In genomic region chr20:37313546-37314091, GRCh38 we compare ENCODE assay signal across 15 cellular contexts. TPM values are rescaled to one million over a fixed set of nuclear protein-coding genes. Genes with fewer than 3 reads are reported as not detected.
A peak's percentile ranks its signal among the peaks of the same experiment; 100 is the strongest.
DNase-seq lines count a peak whose midpoint lies in the region; ATAC-seq and TF ChIP-seq lines count a peak whose summit lies in the region.
"Had no signal": no experiment of that assay in that cellular context is flagged by ENCODE, and none has a peak within 500 bp of the region (broad histone marks: within the 10 kb centered on the region; RNA-seq: fewer than 3 reads in every experiment).

No MANE protein-coding gene starts in this region.

- no peak overlapping the region for H3K4me3 ChIP-seq in thyroid gland (replicated peaks in 1 of 3)

- peak overlapping the region; percentile 29 for H3K27ac Mint-ChIP-seq in activated naive CD4-positive, alpha-beta T cell treated with anti-CD3 and anti-CD28 coated beads, Interleukin-2, amount 10 ng/mL, durations not matched to agents 7 days and 5 days
- H3K27ac Mint-ChIP-seq in brain, result peak overlapping the region; percentile 18 to 79 (median 65)
- peak overlapping the region; percentile 97 to 100 (median 98) for H3K27ac Mint-ChIP-seq in naive B cell

- CTCF ChIA-PET in activated naive CD4-positive, alpha-beta T cell treated with anti-CD3 and anti-CD28 coated beads, Interleukin-2, amount 10 ng/mL, durations not matched to agents 7 days and 5 days (lab: Charles Lee), result interaction anchor here (0.6 kb wide), 1 partner anchor 655 kb away, joined by 3 read pairs; no protein-coding TSS in a partner anchor

- no peak overlapping the region for H3K4me3 Mint-ChIP-seq in activated naive CD4-positive, alpha-beta T cell treated with anti-CD3 and anti-CD28 coated beads, Interleukin-2, amount 10 ng/mL, durations not matched to agents 7 days and 5 days
- H3K4me3 Mint-ChIP-seq in brain, result no peak overlapping the region
- peak overlapping the region in 3 of 8 donors; percentile 53 to 61 (median 60) for H3K4me3 Mint-ChIP-seq in naive B cell

- no peaks in the 10 kb centered on the region for H3K9me3 Mint-ChIP-seq in activated naive CD4-positive, alpha-beta T cell treated with anti-CD3 and anti-CD28 coated beads, Interleukin-2, amount 10 ng/mL, durations not matched to agents 7 days and 5 days
- H3K9me3 Mint-ChIP-seq in brain (no peaks in the 10 kb centered on the region), naive B cell (no peaks in the 10 kb centered on the region)

- no peak for DNase-seq in activated naive CD4-positive, alpha-beta T cell treated with anti-CD3 and anti-CD28 coated beads, Interleukin-2, amount 10 ng/mL, durations not matched to agents 7 days and 5 days
- no peak for DNase-seq in activated naive CD4-positive, alpha-beta T cell (lab: John Stamatoyannopoulos, UW)
- DNase-seq in naive B cell (no peak), thyroid gland (no peak), T1000 (lab: John Stamatoyannopoulos, UW) (no peak)
- DNase-seq: activated CD8-positive, alpha-beta memory T cell treated with anti-CD3 and anti-CD28 coated beads, Interleukin-2, amount 50 U/mL, for 4 hours; cerebellar nuclear complex; HCEC 1CT; head of caudate nucleus; midbrain; NCI-H526; stimulated activated CD4-positive, alpha-beta T cell treated with anti-CD3 and anti-CD28 coated beads, Interleukin-15, amount 100 ng/mL, for 24 hours had no signal

- H3K36me3 ChIP-seq in thyroid gland, result peaks cover 0 to 8% of the 10 kb centered on the region in 2 donors

- H3K27ac ChIP-seq in thyroid gland, result peak overlapping the region in 2 of 3 donors; percentile 73 to 88

- H3K36me3 Mint-ChIP-seq in activated naive CD4-positive, alpha-beta T cell treated with anti-CD3 and anti-CD28 coated beads, Interleukin-2, amount 10 ng/mL, durations not matched to agents 7 days and 5 days, result peaks cover 25% of the 10 kb centered on the region
- peaks cover 22% of the 10 kb centered on the region for H3K36me3 Mint-ChIP-seq in brain
- H3K36me3 Mint-ChIP-seq in naive B cell, result peaks cover 0 to 10% of the 10 kb centered on the region in 2 donors

- intact Hi-C loops in thyroid gland (cut with DNase I), result no loop called here

- no peaks in the 10 kb centered on the region for H3K27me3 Mint-ChIP-seq in activated naive CD4-positive, alpha-beta T cell treated with anti-CD3 and anti-CD28 coated beads, Interleukin-2, amount 10 ng/mL, durations not matched to agents 7 days and 5 days
- H3K27me3 Mint-ChIP-seq in brain, result no peaks in the 10 kb centered on the region
- H3K27me3 Mint-ChIP-seq in naive B cell, result no peaks in the 10 kb centered on the region

- H3K4me1 Mint-ChIP-seq in activated naive CD4-positive, alpha-beta T cell treated with anti-CD3 and anti-CD28 coated beads, Interleukin-2, amount 10 ng/mL, durations not matched to agents 7 days and 5 days, result peaks cover 25% of the 10 kb centered on the region
- H3K4me1 Mint-ChIP-seq in brain, result peaks cover 42% of the 10 kb centered on the region
- peaks cover 49 to 61% (median 55%) of the 10 kb centered on the region in 3 donors for H3K4me1 Mint-ChIP-seq in naive B cell

- H3K4me1 ChIP-seq in thyroid gland, result peaks cover 40 to 42% of the 10 kb centered on the region in 2 donors

- no peak for TF ChIP-seq POLR2A in thyroid gland (IDR thresholded peaks at IDR 0.05)

- no peaks in the 10 kb centered on the region for H3K27me3 ChIP-seq in thyroid gland

- 92 to 98% methylated on average over 8 of the region's 8 CpGs for WGBS in thyroid gland, 2 donors

- no peak for ATAC-seq in naive B cell (ENCODE audit: low read depth in 2 of 2)
- no peak for ATAC-seq in GM21515 (IDR thresholded peaks at IDR 0.05; ENCODE audit: unreplicated experiment)
- no peak for ATAC-seq in HG03159 (IDR thresholded peaks at IDR 0.05; ENCODE audit: unreplicated experiment)

- H3K9me3 ChIP-seq in thyroid gland, result no peaks in the 10 kb centered on the region

- TF ChIP-seq CTCF in brain (conservative IDR thresholded peaks at IDR 0.05) (no peak), thyroid gland (IDR thresholded peaks at IDR 0.05) (no peak)

RNA-seq across cellular contexts. Expression of gene MANBAL, which starts 24.2 kb away (rescaled TPM):
- 164 TPM for polyA plus RNA-seq in brain (ENCODE audit: insufficient read depth, low read depth, low replicate concordance)
- polyA plus RNA-seq in naive B cell (ENCODE audit: low read depth in 6 of 6), result 10 to 100 TPM; 19.4 to 39.0 (median 25.7) TPM
- total RNA-seq in thyroid gland, result 10 to 100 TPM; 16.2 to 53.3 (median 37.5) TPM

RNA-seq across cellular contexts. Expression of gene SRC, which starts 32.3 kb away (rescaled TPM):
- polyA plus RNA-seq in brain (ENCODE audit: insufficient read depth, low read depth, low replicate concordance) (60.3 TPM), naive B cell (ENCODE audit: low read depth in 6 of 6) (1 to 10 TPM in 5 of 6 donors, not detected in 1; 1.2 to 2.3 (median 1.7) TPM)
- total RNA-seq in thyroid gland, result 10 to 100 TPM; 17.1 to 23.7 (median 17.8) TPM

RNA-seq across cellular contexts. Expression of gene GHRH, which starts 52.0 kb away (rescaled TPM):
- polyA plus RNA-seq in brain (ENCODE audit: insufficient read depth, low read depth, low replicate concordance) (not detected), naive B cell (ENCODE audit: low read depth in 6 of 6) (not detected)
- not detected for total RNA-seq in thyroid gland

Comparison
In these comparisons a context has a peak if more than half of its experiments do, and no peak if none do; other contexts are left out.
1. H3K27ac Mint-ChIP-seq: peak in every context shown above with its lines; median percentile 98 in naive B cell; 65 in brain; 29 in activated naive CD4-positive, alpha-beta T cell treated with anti-CD3 and anti-CD28 coated beads, Interleukin-2, amount 10 ng/mL, durations not matched to agents 7 days and 5 days.
2. RNA of gene SRC, which starts 32.3 kb away (polyA plus RNA-seq): 60.3 TPM in brain (single experiment); 1.2 to 2.3 TPM in naive B cell; every median in the first group is over 10 times any median in the second.